13 cellular contexts compared by ENCODE assay signal in the genomic region with DNA sequence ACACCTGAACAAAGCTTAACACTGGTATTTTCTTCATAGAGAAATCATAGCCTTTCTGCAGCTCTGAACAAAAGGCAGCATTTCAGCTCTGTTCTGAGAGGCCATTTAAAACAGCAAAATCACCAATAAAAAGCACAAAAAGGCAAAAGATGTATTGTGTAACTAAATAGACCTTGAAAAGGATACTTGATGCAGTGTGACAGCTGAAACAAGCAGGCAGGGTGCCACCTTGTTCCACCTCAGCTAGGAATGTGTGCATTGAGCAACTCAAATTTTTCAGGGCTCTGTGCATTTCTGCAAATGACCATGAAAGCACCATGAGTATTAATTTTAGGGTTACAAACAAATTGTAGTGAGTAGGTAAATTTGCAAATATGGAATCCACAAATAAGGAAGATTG.
"Had no signal": no experiment of that assay in that cellular context is flagged by ENCODE, and none has a peak within 500 bp of the region (broad histone marks: within the 10 kb centered on the region; RNA-seq: fewer than 3 reads in every experiment).

No MANE protein-coding gene starts in this region.

- DNase-seq: activated gamma-delta T cell; activated naive CD8-positive, alpha-beta T cell treated with anti-CD3 and anti-CD28 coated beads, Interleukin-2, amount 10 ng/mL, durations not matched to agents 7 days and 5 days; activated T-cell treated with anti-CD3 and anti-CD28 coated beads, Interleukin-2, amount 50 U/mL, for 24 hours; kidney; left ventricle myocardium superior; small intestine; SW 1271; upper lobe of right lung had no signal

- H3K27ac ChIP-seq: cardiac muscle cell, neural progenitor cell, parathyroid adenoma, right atrium auricular region had no signal

- H3K9me3 Mint-ChIP-seq: neural progenitor cell had no signal

- H3K27me3 ChIP-seq: neural progenitor cell, right atrium auricular region, upper lobe of right lung had no signal

- H3K9me3 ChIP-seq: upper lobe of right lung had no signal

- H3K36me3 Mint-ChIP-seq: neural progenitor cell had no signal

- H3K4me3 ChIP-seq: cardiac muscle cell, neural progenitor cell, right atrium auricular region, upper lobe of right lung had no signal

- H3K4me3 Mint-ChIP-seq: activated naive CD8-positive, alpha-beta T cell treated with anti-CD3 and anti-CD28 coated beads, Interleukin-2, amount 10 ng/mL, durations not matched to agents 7 days and 5 days; activated T-cell treated with anti-CD3 and anti-CD28 coated beads, Interleukin-2, amount 50 U/mL, for 24 hours; neural progenitor cell had no signal

- H3K79me2 ChIP-seq: parathyroid adenoma had no signal

- H3K4me2 ChIP-seq: neural progenitor cell had no signal

- H3K27ac Mint-ChIP-seq: activated naive CD8-positive, alpha-beta T cell treated with anti-CD3 and anti-CD28 coated beads, Interleukin-2, amount 10 ng/mL, durations not matched to agents 7 days and 5 days; activated T-cell treated with anti-CD3 and anti-CD28 coated beads, Interleukin-2, amount 50 U/mL, for 24 hours; neural progenitor cell had no signal

- ATAC-seq: activated CD4-positive, CD25-positive, alpha-beta regulatory T cell treated with anti-CD3 and anti-CD28 coated beads, Interleukin-2, amount 50 U/mL, for 24 hours; left ventricle myocardium superior; upper lobe of right lung had no signal

- H2AFZ ChIP-seq: neural progenitor cell, parathyroid adenoma had no signal

- H3K27me3 Mint-ChIP-seq: activated naive CD8-positive, alpha-beta T cell treated with anti-CD3 and anti-CD28 coated beads, Interleukin-2, amount 10 ng/mL, durations not matched to agents 7 days and 5 days; activated T-cell treated with anti-CD3 and anti-CD28 coated beads, Interleukin-2, amount 50 U/mL, for 24 hours had no signal

- H3K9ac ChIP-seq: neural progenitor cell, parathyroid adenoma had no signal

- H3K4me1 ChIP-seq: parathyroid adenoma had no signal

- H3K36me3 ChIP-seq: cardiac muscle cell, neural progenitor cell, right atrium auricular region, upper lobe of right lung had no signal
